In the genomic region with DNA sequence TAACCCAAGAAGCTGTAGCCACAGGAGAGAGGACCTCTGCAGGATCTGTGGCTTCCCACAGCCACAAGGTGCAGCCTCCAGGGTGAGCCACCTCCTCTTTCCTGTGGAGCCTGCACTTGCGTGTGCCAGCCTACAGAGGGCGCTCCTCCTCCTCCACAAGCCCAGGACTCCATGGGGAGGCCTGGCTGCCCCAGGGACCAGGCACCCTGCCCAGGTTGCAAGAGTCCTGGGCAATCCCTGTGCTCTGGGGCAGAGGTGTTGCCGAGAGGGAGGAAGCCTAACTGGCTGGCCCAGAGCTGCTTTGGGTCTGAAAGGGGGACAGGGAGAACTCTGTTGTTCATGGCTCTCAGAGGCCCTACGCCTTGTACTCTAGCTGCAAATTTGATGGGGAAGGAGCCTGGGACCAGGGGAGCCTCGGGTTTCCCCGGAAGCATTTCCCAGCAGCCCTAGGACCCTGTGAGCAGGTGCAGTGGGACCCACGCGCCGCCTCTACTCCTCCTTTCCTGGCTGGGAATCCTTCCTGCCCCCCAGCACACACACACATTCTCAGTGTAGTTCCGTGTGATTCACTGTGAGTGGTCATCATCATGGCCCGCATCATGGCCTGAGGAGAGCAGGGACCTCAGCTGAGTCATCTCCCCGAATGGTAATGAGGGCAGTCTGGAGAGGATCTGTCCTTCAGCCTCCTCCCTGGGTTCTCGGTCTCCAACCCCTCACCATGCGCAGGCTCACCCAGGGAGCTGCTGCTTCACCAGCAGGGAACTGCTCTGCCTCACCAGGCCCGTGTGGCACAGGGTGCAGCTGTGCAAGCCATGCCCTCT, we compare ENCODE assay signal across 9 cellular contexts. TPM values are rescaled to one million over a fixed set of nuclear protein-coding genes. Genes with fewer than 3 reads are reported as not detected.
DNase-seq lines count a peak whose midpoint lies in the region; ATAC-seq and TF ChIP-seq lines count a peak whose summit lies in the region.
"Had no signal": no experiment of that assay in that cellular context is flagged by ENCODE, and none has a peak within 500 bp of the region (broad histone marks: within the 10 kb centered on the region; RNA-seq: fewer than 3 reads in every experiment).

No MANE protein-coding gene starts in this region.

- no peaks in the 10 kb centered on the region for H3K27me3 Mint-ChIP-seq in T-cell

- in situ Hi-C loops in Caki2 (cut with HindIII; ENCODE audit: low pct_unique_long_range_greater_than_20kb, low sequenced_read_pairs) = no loop called here
- in situ Hi-C loops in astrocyte of the cerebellum (cut with HindIII; ENCODE audit: low sequenced_read_pairs) = no loop called here

- CTCF ChIA-PET in T-cell (lab: Charles Lee) = no interaction called here

- no peak for TF ChIP-seq POLR2A in lower leg skin (IDR thresholded peaks at IDR 0.05)

- H3K36me3 ChIP-seq in iPS DF 6.9 (ENCODE audit: control insufficient read depth, insufficient read depth, low read length) = no peaks in the 10 kb centered on the region

- TF ChIP-seq CTCF in astrocyte of the cerebellum (IDR thresholded peaks at IDR 0.05; ENCODE audit: low read depth, low read length, missing control alignments) (peak; percentile 99), lower leg skin (IDR thresholded peaks at IDR 0.05) (no peak)

- H3K27ac ChIP-seq in iPS DF 6.9 (ENCODE audit: low read length) = no peak overlapping the region

- no peaks in the 10 kb centered on the region for H3K36me3 Mint-ChIP-seq in T-cell

- H3K4me3 ChIP-seq in astrocyte of the cerebellum (ENCODE audit: low read depth, low read length) = no peak overlapping the region
- H3K4me3 ChIP-seq in iPS DF 6.9 (ENCODE audit: low read length) = no peak overlapping the region
- H3K4me3 ChIP-seq in lower leg skin (ENCODE audit: low read depth, poor library complexity, severe bottlenecking) = no peak overlapping the region

- H3K27me3 ChIP-seq in iPS DF 6.9 (ENCODE audit: control insufficient read depth, insufficient read depth, low read length) = no peaks in the 10 kb centered on the region

- no peak overlapping the region for H3K27ac Mint-ChIP-seq in T-cell

- H3K4me3 Mint-ChIP-seq in T-cell = no peak overlapping the region

- no peaks in the 10 kb centered on the region for H3K9me3 ChIP-seq in iPS DF 6.9 (ENCODE audit: control insufficient read depth, insufficient read depth, low read length)

- no peaks in the 10 kb centered on the region for H3K4me1 Mint-ChIP-seq in T-cell

- intact Hi-C loops in lower leg skin (cut with DNase I; ENCODE audit: low total_unique reads) = no loop called here

- no CpG with 5 or more reads among the region's 15 CpGs for WGBS in iPS DF 6.9 (ENCODE audit: insufficient coverage, insufficient read length)
- 74 to 76% methylated on average over 13 to 14 of the region's 15 CpGs for WGBS in lower leg skin, 2 donors

- POLR2A ChIA-PET in T-cell (lab: Charles Lee) = no interaction called here

- DNase-seq in Caki2 (ENCODE audit: low read depth) = peak; percentile 67
- DNase-seq in HT1080 (ENCODE audit: low read depth) = peak; percentile 91
- DNase-seq in T-cell = peak in 33 of 34 experiments; percentile 7 to 48 (median 32)
- DNase-seq in astrocyte of the cerebellum (ENCODE audit: low read depth) = peak; percentile 61
- DNase-seq in iPS DF 6.9 (ENCODE audit: low read depth, low spot score) = peak; percentile 52
- DNase-seq in stimulated activated CD4-positive, alpha-beta T cell treated with anti-CD3 and anti-CD28 coated beads, Interleukin-2, amount 100 ng/mL, for 4 hours (ENCODE audit: low read depth) = peak; percentile 25
- DNase-seq in inferior parietal cortex (ENCODE audit: extremely low spot score) = no peak
- DNase-seq in lower leg skin (ENCODE audit: low spot score in 2 of 2) = no peak

- ATAC-seq in T-cell (replicated peaks in 1 of 4) = peak; percentile 66 to 82 (median 76)

- H3K9me3 Mint-ChIP-seq in T-cell = no peaks in the 10 kb centered on the region

- H3K4me1 ChIP-seq in iPS DF 6.9 (ENCODE audit: control insufficient read depth, insufficient read depth, low read length) = no peaks in the 10 kb centered on the region

RNA-seq across cellular contexts. Expression of a gene that starts 24.3 kb away (rescaled TPM):
- total RNA-seq in Caki2 (2014; rRNA removed; shearing (Covaris generic); ENCODE audit: low replicate concordance) = not detected in 2 replicates
- total RNA-seq in HT1080 (2014; rRNA removed; shearing (Covaris generic)) = not detected in 2 replicates
- polyA plus RNA-seq in HT1080 (2015; cell fraction: cytosol; rRNA removed) = not detected in 2 replicates
- not detected in 2 replicates for polyA plus RNA-seq in HT1080 (2015; cell fraction: nucleus; rRNA removed)
- total RNA-seq in T-cell (not detected), lower leg skin (not detected)
- total RNA-seq: T-helper 2 cell treated with Interferon-gamma antibody and Interleukin-4, amounts not matched to agents 100 ng/mL and 5 ng/mL, for 36 hours had no signal

RNA-seq across cellular contexts. Expression of a gene that starts 28.6 kb away (rescaled TPM):
- total RNA-seq in Caki2 (2014; rRNA removed; shearing (Covaris generic); ENCODE audit: low replicate concordance) = 22.7 and 27.1 TPM in 2 replicates
- 51.8 and 67.5 TPM in 2 replicates for total RNA-seq in HT1080 (2014; rRNA removed; shearing (Covaris generic))
- polyA plus RNA-seq in HT1080 (2015; cell fraction: cytosol; rRNA removed) = 51.4 and 57.1 TPM in 2 replicates
- 50.3 and 62.8 TPM in 2 replicates for polyA plus RNA-seq in HT1080 (2015; cell fraction: nucleus; rRNA removed)
- 1 to 10 TPM; 1.4 to 4.8 (median 1.6) TPM for total RNA-seq in T-cell
- 1 to 10 TPM; 4.6 to 8.2 (median 6.6) TPM for total RNA-seq in lower leg skin

Comparison
In these comparisons a context has a peak if more than half of its experiments do, and no peak if none do; other contexts are left out.
1. DNase-seq: peak in Caki2 (single experiment), HT1080 (single experiment), T-cell (33 of 34), astrocyte of the cerebellum (single experiment), iPS DF 6.9 (single experiment) and stimulated activated CD4-positive, alpha-beta T cell treated with anti-CD3 and anti-CD28 coated beads, Interleukin-2, amount 100 ng/mL, for 4 hours (single experiment); none in inferior parietal cortex (single experiment) and lower leg skin (0 of 2).